Comparison of ENCODE assay signal across 17 cellular contexts in the genomic region with DNA sequence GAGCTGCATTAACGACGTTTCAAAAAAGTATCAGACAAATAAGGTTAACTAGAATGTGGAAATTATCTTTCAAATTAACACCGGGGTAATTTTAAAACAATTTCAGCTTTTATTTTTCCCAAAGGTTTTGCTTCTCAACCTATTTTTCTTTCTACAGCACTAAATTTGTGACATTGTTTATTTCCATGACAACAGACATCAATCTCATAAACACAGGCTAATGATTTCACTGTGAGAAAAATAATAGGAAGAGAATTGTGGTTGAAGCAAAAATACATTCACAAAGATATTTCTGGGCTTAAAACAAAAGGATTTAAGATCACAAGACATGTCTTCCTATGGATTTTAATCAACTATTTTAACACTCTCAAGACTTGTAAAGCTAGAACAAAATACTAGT.
"Had no signal": no experiment of that assay in that cellular context is flagged by ENCODE, and none has a peak within 500 bp of the region (broad histone marks: within the 10 kb centered on the region; RNA-seq: fewer than 3 reads in every experiment).

No MANE protein-coding gene starts in this region.

- H2AFZ ChIP-seq: parathyroid adenoma had no signal

- H3K4me3 ChIP-seq: cardiac muscle cell, gastrocnemius medialis, left ventricle myocardium inferior, tibial artery, vagina had no signal

- ATAC-seq: gastrocnemius medialis had no signal

- H3K79me2 ChIP-seq: parathyroid adenoma had no signal

- H3K27ac ChIP-seq: cardiac muscle cell, gastrocnemius medialis, left ventricle myocardium inferior, parathyroid adenoma, tibial artery, vagina, VCaP had no signal

- H3K9me3 ChIP-seq: gastrocnemius medialis, left ventricle myocardium inferior, tibial artery, vagina had no signal

- H3K27me3 ChIP-seq: cardiac muscle cell, gastrocnemius medialis, tibial artery, vagina had no signal

- H3K36me3 ChIP-seq: cardiac muscle cell, gastrocnemius medialis, left ventricle myocardium inferior had no signal

- H3K9ac ChIP-seq: parathyroid adenoma had no signal

- H3K27ac Mint-ChIP-seq: activated naive CD8-positive, alpha-beta T cell; naive B cell had no signal

- DNase-seq: activated CD4-positive, CD25-positive, alpha-beta regulatory T cell treated with anti-CD3 and anti-CD28 coated beads, Interleukin-2, amount 50 U/mL, for 72 hours; activated T-cell treated with anti-CD3 and anti-CD28 coated beads for 4 hours; dermis blood vessel endothelial cell; gastrocnemius medialis; head of caudate nucleus; left ventricle myocardium inferior; mammary epithelial cell; naive B cell; stimulated activated naive CD4-positive, alpha-beta T cell treated with Interleukin-2 at 50 U/mL for 16 hours; SW 1271; T-helper 2 cell; tibial artery had no signal

- H3K4me1 ChIP-seq: gastrocnemius medialis, parathyroid adenoma had no signal

- H3K36me3 Mint-ChIP-seq: activated naive CD8-positive, alpha-beta T cell; naive B cell had no signal

- H3K4me1 Mint-ChIP-seq: naive B cell had no signal

- H3K4me3 Mint-ChIP-seq: activated naive CD8-positive, alpha-beta T cell; naive B cell had no signal
